ENCODE assay signal across 8 cellular contexts in genomic region chr5:39424751-39425524, GRCh38. TPM values are rescaled to one million over a fixed set of nuclear protein-coding genes. Genes with fewer than 3 reads are reported as not detected.
DNase-seq lines count a peak whose midpoint lies in the region; ATAC-seq and TF ChIP-seq lines count a peak whose summit lies in the region.

Gene DAB2 (minus strand): TSS chr5:39424980. CDS start chr5:39394320, 30,660 bp downstream.

- H3K36me3 ChIP-seq in endocrine pancreas (ENCODE audit: control insufficient read depth, insufficient read depth, low read length) (no peaks in the 10 kb centered on the region), lower lobe of right lung (no peaks in the 10 kb centered on the region)

- H3K27ac ChIP-seq in lower lobe of right lung, result peak within 1 kb of the TSS; percentile 84

- peak; percentile 63 for TF ChIP-seq CTCF in lower lobe of right lung (IDR thresholded peaks at IDR 0.05)

- intact Hi-C loops in lower lobe of right lung (cut with DNase I), result no loop called here

- DNase-seq in NCI-H146 (lab: John Stamatoyannopoulos, UW) (peak; percentile 2), NCI-H146 treated with DMSO at 0.1 percent for 48 hours (lab: John Stamatoyannopoulos, UW; ENCODE audit: unreplicated experiment) (no peak), NCI-H446 treated with DMSO at 0.1 percent for 48 hours (lab: John Stamatoyannopoulos, UW) (peak; percentile 76), lower lobe of right lung (peak; percentile 90)
- DNase-seq in activated CD8-positive, alpha-beta memory T cell treated with anti-CD3 and anti-CD28 coated beads, Interleukin-2, amount 50 U/mL, for 24 hours (ENCODE audit: extremely low read depth), result peak; percentile 6
- peak; percentile 5 to 35 (median 6) for DNase-seq in stimulated activated CD4-positive, alpha-beta T cell treated with anti-CD3 and anti-CD28 coated beads, TNF-alpha, amount 100 ng/mL, for 48 hours (ENCODE audit: low read depth in 3 of 3)

- H3K27me3 ChIP-seq in endocrine pancreas (ENCODE audit: control insufficient read depth, insufficient read depth, low read length) (peaks cover 7% of the 10 kb centered on the region), lower lobe of right lung (ENCODE audit: low read depth) (no peaks in the 10 kb centered on the region)

- peak; percentile 89 to 90 for ATAC-seq in lower lobe of right lung
- ATAC-seq in GM18517 (IDR thresholded peaks at IDR 0.05; ENCODE audit: unreplicated experiment), result no peak

- H3K9ac ChIP-seq in endocrine pancreas (ENCODE audit: control insufficient read depth, insufficient read depth, low read length), result no peak within 1 kb of the TSS

- H3K4me1 ChIP-seq in endocrine pancreas (ENCODE audit: control insufficient read depth, insufficient read depth, low read length) (no peaks in the 10 kb centered on the region), lower lobe of right lung (peaks cover 58% of the 10 kb centered on the region)

- H3K4me3 ChIP-seq in endocrine pancreas (ENCODE audit: control insufficient read depth, insufficient read depth, low read length), result peak within 1 kb of the TSS; percentile 31
- H3K4me3 ChIP-seq in lower lobe of right lung, result peak within 1 kb of the TSS; percentile 69

- H3K9me3 ChIP-seq in endocrine pancreas (ENCODE audit: control insufficient read depth, low read length), result no peaks in the 10 kb centered on the region
- no peaks in the 10 kb centered on the region for H3K9me3 ChIP-seq in lower lobe of right lung

RNA-seq across cellular contexts. Expression of gene DAB2, which starts in this region (rescaled TPM):
- 164 TPM for total RNA-seq in lower lobe of right lung
